Comparison of ENCODE assay signal across 8 cellular contexts in genomic region chr12:14257303-14257733, GRCh38.
DNase-seq lines count a peak whose midpoint lies in the region; ATAC-seq and TF ChIP-seq lines count a peak whose summit lies in the region.

No MANE protein-coding gene starts in this region.

- H3K9me3 Mint-ChIP-seq in activated CD4-positive, alpha-beta T cell treated with anti-CD3 and anti-CD28 coated beads, Interleukin-2, amount 10 ng/mL, durations not matched to agents 7 days and 5 days = peaks cover 42% of the 10 kb centered on the region

- H3K14ac ChIP-seq in mesenchymal stem cell (ENCODE audit: low read length in 2 of 2) = no peak overlapping the region

- H3K4me3 ChIP-seq in brain microvascular endothelial cell (ENCODE audit: low read depth, low read length) = no peak overlapping the region
- peak overlapping the region in 1 of 2 experiments; percentile 38 for H3K4me3 ChIP-seq in mesenchymal stem cell (ENCODE audit: insufficient read depth in 1 of 2, low read depth in 1 of 2, low read length in 2 of 2)
- peak overlapping the region in 2 of 4 donors; percentile 2 to 13 for H3K4me3 ChIP-seq in transverse colon

- TF ChIP-seq POLR2A in transverse colon (IDR thresholded peaks at IDR 0.05) = no peak

- H2AFZ ChIP-seq in mesenchymal stem cell (ENCODE audit: low read depth, low read length) = no peak overlapping the region

- H2BK15ac ChIP-seq in mesenchymal stem cell (ENCODE audit: low read depth, poor library complexity, severe bottlenecking) = no peak overlapping the region

- H3K36me3 ChIP-seq in brain microvascular endothelial cell (replicated peaks) = no peaks in the 10 kb centered on the region
- H3K36me3 ChIP-seq in mesenchymal stem cell (ENCODE audit: control insufficient read depth in 1 of 2, insufficient read depth in 2 of 2, low read depth in 1 of 2, low read length in 2 of 2) = no peaks in the 10 kb centered on the region
- H3K36me3 ChIP-seq in transverse colon = no peaks in the 10 kb centered on the region

- 21% methylated on average over 6 of the region's 7 CpGs for WGBS in mesenchymal stem cell
- 10 to 23% methylated on average over 7 of the region's 7 CpGs for WGBS in transverse colon (ENCODE audit: low coverage in 1 of 2), 2 donors

- no peaks in the 10 kb centered on the region for H3K27me3 Mint-ChIP-seq in activated CD4-positive, alpha-beta T cell treated with anti-CD3 and anti-CD28 coated beads, Interleukin-2, amount 10 ng/mL, durations not matched to agents 7 days and 5 days

- no peak overlapping the region for H3K4ac ChIP-seq in mesenchymal stem cell (ENCODE audit: low read depth in 1 of 2, low read length in 2 of 2)

- no peak overlapping the region for H2AK5ac ChIP-seq in mesenchymal stem cell (ENCODE audit: low read length, severe bottlenecking)

- H2BK120ac ChIP-seq in mesenchymal stem cell (ENCODE audit: low read depth, low read length) = no peak overlapping the region

- no peak for DNase-seq in activated CD4-positive, alpha-beta T cell treated with anti-CD3 and anti-CD28 coated beads, Interleukin-2, amount 10 ng/mL, durations not matched to agents 7 days and 5 days
- no peak for DNase-seq in activated CD4-positive, alpha-beta T cell treated with anti-CD3 and anti-CD28 coated beads, Interleukin-2, amount 50 U/mL, for 1 hour
- no peak for DNase-seq in brain microvascular endothelial cell
- DNase-seq in mesenchymal stem cell = no peak
- DNase-seq in transverse colon = no peak
- no peak for DNase-seq in superior temporal gyrus (ENCODE audit: extremely low spot score)
- DNase-seq in NCI-H2196 treated with DMSO at 0.1 percent for 48 hours (lab: John Stamatoyannopoulos, UW; ENCODE audit: unreplicated experiment) = no peak

- H3K36me3 Mint-ChIP-seq in activated CD4-positive, alpha-beta T cell treated with anti-CD3 and anti-CD28 coated beads, Interleukin-2, amount 10 ng/mL, durations not matched to agents 7 days and 5 days (ENCODE audit: low read depth) = peaks cover 46% of the 10 kb centered on the region

- peak overlapping the region; percentile 86 for H3K9ac ChIP-seq in mesenchymal stem cell (ENCODE audit: low read length)

- CTCF ChIA-PET in activated CD4-positive, alpha-beta T cell treated with anti-CD3 and anti-CD28 coated beads, Interleukin-2, amount 10 ng/mL, durations not matched to agents 7 days and 5 days (lab: Charles Lee) = interaction anchor here (0.6 to 2.0 kb wide), 19 partner anchors 16 to 513 kb away, joined by 3 to 11 read pairs (median 4); partner anchors contain the start of gene ATF7IP

- peaks cover 59% of the 10 kb centered on the region for H3K4me1 Mint-ChIP-seq in activated CD4-positive, alpha-beta T cell treated with anti-CD3 and anti-CD28 coated beads, Interleukin-2, amount 10 ng/mL, durations not matched to agents 7 days and 5 days

- H3K4me3 Mint-ChIP-seq in activated CD4-positive, alpha-beta T cell treated with anti-CD3 and anti-CD28 coated beads, Interleukin-2, amount 10 ng/mL, durations not matched to agents 7 days and 5 days = peak overlapping the region; percentile 55

- H3K79me1 ChIP-seq in mesenchymal stem cell (replicated peaks; ENCODE audit: low read length, poor library complexity, severe bottlenecking) = no peaks in the 10 kb centered on the region

- H3K27ac ChIP-seq in brain microvascular endothelial cell = peak overlapping the region; percentile 91
- H3K27ac ChIP-seq in mesenchymal stem cell (ENCODE audit: low read length, poor library complexity, severe bottlenecking) = peak overlapping the region; percentile 88
- H3K27ac ChIP-seq in transverse colon = peak overlapping the region; percentile 81 to 89 (median 86)

- no peak for ATAC-seq in HG03442 (IDR thresholded peaks at IDR 0.05; ENCODE audit: unreplicated experiment)

- H3K18ac ChIP-seq in mesenchymal stem cell (ENCODE audit: low read depth in 1 of 2, low read length in 2 of 2) = peak overlapping the region in 1 of 2 experiments; percentile 97

- TF ChIP-seq CTCF in brain microvascular endothelial cell (IDR thresholded peaks at IDR 0.05; ENCODE audit: low read depth, low read length, missing control alignments) = no peak
- TF ChIP-seq CTCF in transverse colon (IDR thresholded peaks at IDR 0.05) = no peak

- H3K9me3 ChIP-seq in mesenchymal stem cell (ENCODE audit: control insufficient read depth, low read length) (no peaks in the 10 kb centered on the region), transverse colon (no peaks in the 10 kb centered on the region)

- H4K91ac ChIP-seq in mesenchymal stem cell (ENCODE audit: low read length) = no peak overlapping the region

- H3K27me3 ChIP-seq in brain microvascular endothelial cell (replicated peaks) = no peaks in the 10 kb centered on the region
- no peaks in the 10 kb centered on the region for H3K27me3 ChIP-seq in mesenchymal stem cell (ENCODE audit: control insufficient read depth in 1 of 2, insufficient read depth in 1 of 2, low read length in 2 of 2)
- no peaks in the 10 kb centered on the region for H3K27me3 ChIP-seq in transverse colon

- H3K4me1 ChIP-seq in mesenchymal stem cell (ENCODE audit: control insufficient read depth, insufficient read depth, low read depth, low read length) (peaks cover 16% of the 10 kb centered on the region), transverse colon (peaks cover 22 to 56% (median 36%) of the 10 kb centered on the region in 4 donors)

- H2BK5ac ChIP-seq in mesenchymal stem cell (ENCODE audit: low read depth, low read length, poor library complexity, severe bottlenecking) = peak overlapping the region; percentile 57

- H4K8ac ChIP-seq in mesenchymal stem cell (ENCODE audit: low read length) = no peak overlapping the region

- POLR2A ChIA-PET in activated CD4-positive, alpha-beta T cell treated with anti-CD3 and anti-CD28 coated beads, Interleukin-2, amount 10 ng/mL, durations not matched to agents 7 days and 5 days (lab: Charles Lee) = interaction anchor here (0.6 to 1.3 kb wide), 3 partner anchors 108 to 138 kb away, joined by 4 to 19 read pairs (median 13); partner anchors contain the start of gene ATF7IP

- H3K4me2 ChIP-seq in mesenchymal stem cell (ENCODE audit: low read length, poor library complexity, severe bottlenecking) = no peak overlapping the region

- in situ Hi-C loops in brain microvascular endothelial cell (cut with HindIII; ENCODE audit: low pct_ligation_motif_present, low sequenced_read_pairs) = no loop called here
- in situ Hi-C loops in transverse colon (cut with MboI; ENCODE audit: low pct_ligation_motif_present in 1 of 4, low pct_unique_long_range_greater_than_20kb in 1 of 4, low sequenced_read_pairs in 3 of 4) = loop anchor here in 1 of 4 donors (25.0 kb wide), 1 partner anchor 105 kb away; the partner anchor contains the start of gene ATF7IP

- TF ChIP-seq EP300 in transverse colon (IDR thresholded peaks at IDR 0.05; ENCODE audit: low read depth) = no peak

- no peak overlapping the region for H2BK12ac ChIP-seq in mesenchymal stem cell (ENCODE audit: low read length in 2 of 2)

- peak overlapping the region; percentile 98 for H3K27ac Mint-ChIP-seq in activated CD4-positive, alpha-beta T cell treated with anti-CD3 and anti-CD28 coated beads, Interleukin-2, amount 10 ng/mL, durations not matched to agents 7 days and 5 days

- H3K23ac ChIP-seq in mesenchymal stem cell (ENCODE audit: low read length in 2 of 2) = no peak overlapping the region

- intact Hi-C loops in transverse colon (cut with DNase I; ENCODE audit: low total_unique reads) = loop anchor here (5.0 kb wide), 1 partner anchor 110 kb away; the partner anchor contains the start of gene ATF7IP
